Comparison of ENCODE assay signal across 8 cellular contexts in genomic region chr9:122350577-122351355, GRCh38. TPM values are rescaled to one million over a fixed set of nuclear protein-coding genes. Genes with fewer than 3 reads are reported as not detected.
A peak's percentile ranks its signal among the peaks of the same experiment; 100 is the strongest.
DNase-seq lines count a peak whose midpoint lies in the region; ATAC-seq and TF ChIP-seq lines count a peak whose summit lies in the region.

No MANE protein-coding gene starts in this region.

- CTCF ChIA-PET in AG04450 (lab: Charles Lee) = interaction anchor here (0.6 to 5.5 kb wide), 53 partner anchors 9 to 805 kb away, joined by 3 to 222 read pairs (median 4); partner anchors contain the start of genes MORN5, MRRF, NDUFA8 and RBM18

- no peaks in the 10 kb centered on the region for H3K36me3 ChIP-seq in lung (ENCODE audit: control insufficient read depth in 2 of 2, insufficient read depth in 2 of 2, low read length in 2 of 2)

- WGBS in lung, 2 donors = 39 to 49% methylated on average over 11 of the region's 11 CpGs

- H3K9me3 ChIP-seq in AG04450 (ENCODE audit: control insufficient read depth, insufficient read depth, low read length) (no peaks in the 10 kb centered on the region; the same call in 1 of the 2 replicates), lung (ENCODE audit: control insufficient read depth in 2 of 2, insufficient read depth in 1 of 2, low read length in 1 of 2) (peaks cover 0 to 2% of the 10 kb centered on the region in 2 donors)

- peak; percentile 66 for ATAC-seq in GM18861 (IDR thresholded peaks at IDR 0.05; ENCODE audit: unreplicated experiment)
- ATAC-seq in HG03196 (IDR thresholded peaks at IDR 0.05; ENCODE audit: unreplicated experiment) = peak; percentile 81
- ATAC-seq in lung (ENCODE audit: insufficient read depth, low FRiP score) = peak; percentile 77

- H3K4me3 ChIP-seq in AG04450 (ENCODE audit: low read depth, low read length) = no peak overlapping the region
- H3K4me3 ChIP-seq in lung = no peak overlapping the region

- peaks cover 0 to 10% of the 10 kb centered on the region in 2 donors for H3K4me1 ChIP-seq in lung (ENCODE audit: control insufficient read depth in 2 of 2, insufficient read depth in 2 of 2, low read length in 2 of 2)

- POLR2A ChIA-PET in AG04450 (lab: Yijun Ruan, JAX) = interaction anchor here (0.6 to 1.3 kb wide), 4 partner anchors 47 to 226 kb away, joined by 3 to 13 read pairs (median 4); partner anchors contain the start of genes MRRF and RBM18

- TF ChIP-seq CTCF in AG04450 (IDR thresholded peaks at IDR 0.05; ENCODE audit: low read depth, low read length) = peak; percentile 98
- peak; percentile 96 for TF ChIP-seq CTCF in lung (IDR thresholded peaks at IDR 0.05; ENCODE audit: control extremely low read depth, extremely low read depth)

- DNase-seq in AG04450 (ENCODE audit: low read depth, low spot score) (peak; percentile 44), NCI-H524 treated with DMSO at 0.1 percent for 48 hours (lab: John Stamatoyannopoulos, UW) (peak; percentile 28), cortex of kidney (lab: John Stamatoyannopoulos, UW) (peak; percentile 40), lung (ENCODE audit: low spot score) (peak; percentile 81)
- peak; percentile 76 for DNase-seq in activated CD4-positive, alpha-beta T cell treated with anti-CD3 and anti-CD28 coated beads, Interleukin-2, amount 50 U/mL, for 1 hour
- DNase-seq in stimulated activated CD8-positive, alpha-beta memory T cell treated with anti-CD3 and anti-CD28 coated beads, Interleukin-12 subunit alpha, Interleukin-12 subunit beta, amount 100 ng/mL, for 4 hours (ENCODE audit: low read depth) = peak; percentile 51

- H3K27ac ChIP-seq in AG04450 (ENCODE audit: low read depth, low read length) = no peak overlapping the region
- no peak overlapping the region for H3K27ac ChIP-seq in lung (ENCODE audit: low read depth in 1 of 2, low read length in 1 of 2)

- H3K27me3 ChIP-seq in AG04450 (ENCODE audit: control insufficient read depth, insufficient read depth, low read length) (peaks cover 3% of the 10 kb centered on the region), lung (ENCODE audit: control insufficient read depth, insufficient read depth) (no peaks in the 10 kb centered on the region)

RNA-seq across cellular contexts. Expression of gene PTGS1, which starts 20.1 kb away (rescaled TPM):
- polyA plus RNA-seq in AG04450 (2011; rRNA removed) = 78.3 and 83.1 TPM in 2 replicates
- polyA minus RNA-seq in AG04450 (2011; rRNA and poly(A)+ RNA removed) = 56.1 and 65.0 TPM in 2 replicates
- 10 to 100 TPM in 1 of 2 donors, 1 to 10 TPM in 1; 4.9 to 12.8 TPM for total RNA-seq in lung
- 1 to 10 TPM; 2.9 to 5.1 TPM for polyA plus RNA-seq in lung

Comparison
In these comparisons a context has a peak if more than half of its experiments do, and no peak if none do; other contexts are left out.
1. DNase-seq: peak in every context shown above with its lines; median percentile 81 in lung; 76 in activated CD4-positive, alpha-beta T cell treated with anti-CD3 and anti-CD28 coated beads, Interleukin-2, amount 50 U/mL, for 1 hour; 51 in stimulated activated CD8-positive, alpha-beta memory T cell treated with anti-CD3 and anti-CD28 coated beads, Interleukin-12 subunit alpha, Interleukin-12 subunit beta, amount 100 ng/mL, for 4 hours; 44 in AG04450; 40 in cortex of kidney; 28 in NCI-H524 treated with DMSO at 0.1 percent for 48 hours.
2. RNA of gene PTGS1, which starts 20.1 kb away (polyA plus RNA-seq): 78.3 to 83.1 TPM in AG04450; 2.9 to 5.1 TPM in lung; every median in the first group is over 10 times any median in the second.
3. Peak in every context shown above with its lines, with median percentiles within 50 percentile points of each other: ATAC-seq.